ENCODE assay signal across 24 cellular contexts in the genomic region with DNA sequence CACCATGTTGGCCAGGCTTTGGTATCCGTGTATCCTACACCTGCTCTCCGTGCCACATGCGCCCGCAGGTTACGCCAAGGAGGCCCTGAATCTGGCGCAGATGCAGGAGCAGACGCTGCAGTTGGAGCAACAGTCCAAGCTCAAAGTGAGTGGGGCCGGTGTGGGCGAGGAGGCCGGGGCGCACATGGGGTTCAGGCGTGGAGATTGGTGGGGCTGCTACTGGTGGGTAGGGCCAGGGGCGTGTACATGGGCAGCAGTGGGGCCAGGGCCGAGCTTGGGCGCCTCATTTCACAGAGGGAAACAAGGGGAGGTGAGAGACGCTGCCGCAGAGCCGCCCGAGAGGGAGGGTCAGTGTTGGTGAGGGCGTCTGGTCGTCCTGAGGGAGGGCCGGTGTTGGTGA. TPM values are rescaled to one million over a fixed set of nuclear protein-coding genes. Genes with fewer than 3 reads are reported as not detected.
DNase-seq lines count a peak whose midpoint lies in the region; ATAC-seq, FAIRE-seq and TF ChIP-seq lines count a peak whose summit lies in the region.
"Had no signal": no experiment of that assay in that cellular context is flagged by ENCODE, and none has a peak within 500 bp of the region (broad histone marks: within the 10 kb centered on the region; RNA-seq: fewer than 3 reads in every experiment).

No MANE protein-coding gene starts in this region.

- DNase-seq in Right ventricle myocardium inferior (ENCODE audit: missing footprints) (peak; percentile 55), right atrium auricular region (ENCODE audit: low spot score) (no peak), K562 (ENCODE audit: extremely low read depth in 1 of 4, low spot score in 3 of 4) (no peak), neural crest cell (ENCODE audit: low read depth, low spot score) (no peak), NCI-H1417 treated with DMSO at 0.1 percent for 48 hours (lab: John Stamatoyannopoulos, UW) (no peak)
- no peak for DNase-seq in activated CD8-positive, alpha-beta memory T cell treated with anti-CD3 and anti-CD28 coated beads, Interleukin-2, amount 50 U/mL, for 4 hours
- DNase-seq in activated CD4-positive, alpha-beta T cell treated with anti-CD3 and anti-CD28 coated beads, Interleukin-2, amount 50 U/mL, for 1 hour: no peak
- DNase-seq: Caco-2; CD4-positive, CD25-positive, alpha-beta regulatory T cell; CD8-positive, alpha-beta T cell; DMS153; DND-41; H9 had no signal

- ATAC-seq in Right ventricle myocardium inferior (no peak), K562 (no peak)
- ATAC-seq: CD8-positive, alpha-beta T cell; GM23338; HCT116 had no signal

- FAIRE-seq in K562 (lab: Jason Lieb, UNC): no peak
- FAIRE-seq: A204.1, G401.6, GM12892, GM19239 had no signal

- no peak overlapping the region for H3K4me3 ChIP-seq in right atrium auricular region
- no peak overlapping the region for H3K4me3 ChIP-seq in K562
- H3K4me3 ChIP-seq: GM23338 had no signal

- TF ChIP-seq POLR2A in K562 (conservative IDR thresholded peaks at IDR 0.05): no peak

- no peak overlapping the region for H3K4me2 ChIP-seq in K562 (ENCODE audit: insufficient read depth, low read length)
- H3K4me2 ChIP-seq: GM23338 had no signal

- H3K27me3 ChIP-seq in right atrium auricular region: no peaks in the 10 kb centered on the region
- H3K27me3 ChIP-seq in K562 (ENCODE audit: control insufficient read depth in 2 of 2, insufficient read depth in 2 of 2, low read length in 2 of 2): no peaks in the 10 kb centered on the region; a peak in 1 of 5 replicates

- intact Hi-C loops in Right ventricle myocardium inferior (cut with DNase I) (no loop called here), K562 (cut with micrococcal nuclease) (no loop called here)

- peaks cover 9% of the 10 kb centered on the region for H3K36me3 Mint-ChIP-seq in neural crest cell (ENCODE audit: low read depth)

- in situ Hi-C loops in K562 (cut with MboI): no loop called here

- no peak overlapping the region for H3K27ac Mint-ChIP-seq in neural crest cell (ENCODE audit: unreplicated experiment)
- H3K27ac Mint-ChIP-seq: B cell; CD4-positive, CD25-positive, alpha-beta regulatory T cell; CD8-positive, alpha-beta T cell; GM23338; H9 had no signal

- CTCF ChIA-PET in K562 (lab: Yijun Ruan, JAX; ENCODE audit: low intra/inter-chr PET ratio): no interaction called here

- H3K4me1 ChIP-seq in right atrium auricular region (peaks cover 0 to 16% of the 10 kb centered on the region in 2 donors), K562 (replicated peaks in 1 of 2; ENCODE audit: control insufficient read depth in 2 of 2, insufficient read depth in 2 of 2, low read length in 2 of 2) (peaks cover 0 to 30% of the 10 kb centered on the region in 2 experiments; a peak in 3 of 5 replicates)

- no peak for TF ChIP-seq RAD21 in K562 (CRISPR knock-in tag; conservative IDR thresholded peaks at IDR 0.05 in 1 of 2, IDR thresholded peaks at IDR 0.05 in 1 of 2)

- H3K27me3 Mint-ChIP-seq in neural crest cell (ENCODE audit: low read depth): no peaks in the 10 kb centered on the region
- H3K27me3 Mint-ChIP-seq: B cell; CD4-positive, CD25-positive, alpha-beta regulatory T cell had no signal

- peaks cover 50% of the 10 kb centered on the region for H3K79me2 ChIP-seq in K562 (ENCODE audit: control insufficient read depth, insufficient read depth, low read length)

- TF ChIP-seq CTCF in right atrium auricular region (IDR thresholded peaks at IDR 0.05) (no peak), K562 (IDR thresholded peaks at IDR 0.05 in 2 of 3, conservative IDR thresholded peaks at IDR 0.05 in 1 of 3; ENCODE audit: insufficient read depth in 2 of 3, low read depth in 1 of 3, low read length in 3 of 3) (no peak), neural crest cell (conservative IDR thresholded peaks at IDR 0.05) (no peak)

- peak overlapping the region; percentile 15 for H3K4me3 Mint-ChIP-seq in neural crest cell
- H3K4me3 Mint-ChIP-seq: B cell; CD8-positive, alpha-beta T cell; GM23338; H9 had no signal

- POLR2A ChIA-PET in K562 (lab: Yijun Ruan, JAX): no interaction called here

- TF ChIP-seq EP300 in K562 (IDR thresholded peaks at IDR 0.05; ENCODE audit: low read length): no peak

- H3K9me1 ChIP-seq in K562 (ENCODE audit: control insufficient read depth, insufficient read depth, low read length): no peaks in the 10 kb centered on the region

- H4K20me1 ChIP-seq in K562 (replicated peaks; ENCODE audit: control insufficient read depth, insufficient read depth, low read length): no peaks in the 10 kb centered on the region; the same call in 1 of the 2 replicates

- no peak overlapping the region for H3K9ac ChIP-seq in K562 (ENCODE audit: insufficient read depth in 1 of 2, low read depth in 2 of 2, low read length in 2 of 2)

- no peaks in the 10 kb centered on the region for H3K9me3 Mint-ChIP-seq in neural crest cell
- H3K9me3 Mint-ChIP-seq: CD4-positive, CD25-positive, alpha-beta regulatory T cell; CD8-positive, alpha-beta T cell; GM23338; H9 had no signal

- BruUV-seq in K562 (replicated peaks; lab: Mats Ljungman, UMichigan): no TSS peak

- H3K27ac ChIP-seq in right atrium auricular region (no peak overlapping the region), K562 (ENCODE audit: extremely low read depth, low read depth, low read length) (no peak overlapping the region)
- H3K27ac ChIP-seq: 22Rv1, C4-2B had no signal

- WGBS in K562 (ENCODE audit: insufficient coverage, low coverage, missing lambda C conversion rate): 97% methylated on average over 22 of the region's 22 CpGs

- H3K9me3 ChIP-seq in right atrium auricular region (no peaks in the 10 kb centered on the region), K562 (replicated peaks; ENCODE audit: control insufficient read depth, insufficient read depth, low read depth, low read length) (no peaks in the 10 kb centered on the region)
- H3K9me3 ChIP-seq: Caco-2 had no signal

- peaks cover 35% of the 10 kb centered on the region for H3K36me3 ChIP-seq in right atrium auricular region
- peaks cover 61% of the 10 kb centered on the region for H3K36me3 ChIP-seq in K562 (ENCODE audit: control insufficient read depth, insufficient read depth, low read length)

- H2AFZ ChIP-seq in K562 (ENCODE audit: low read depth, low read length): no peak overlapping the region
- H2AFZ ChIP-seq: GM23338 had no signal

- peaks cover 9% of the 10 kb centered on the region for H3K4me1 Mint-ChIP-seq in neural crest cell
- H3K4me1 Mint-ChIP-seq: GM23338, H9 had no signal

RNA-seq across cellular contexts. Expression of gene ATAD3B, which starts 5.6 kb away (rescaled TPM):
- total RNA-seq in Right ventricle myocardium inferior: 9.0 TPM
- total RNA-seq in right atrium auricular region: 1 to 10 TPM; 2.7 to 5.7 TPM
- total RNA-seq in K562 (2011; cell fraction: chromatin; rRNA removed; ENCODE audit: low replicate concordance): 197 and 522 TPM in 2 replicates
- total RNA-seq in K562 (2011; cell fraction: nucleolus; rRNA removed): 417 and 489 TPM in 2 replicates
- total RNA-seq in K562 (2011; cell fraction: nucleoplasm; rRNA removed): 246 and 263 TPM in 2 replicates
- 106 and 126 TPM in 2 replicates for total RNA-seq in K562 (2014; rRNA removed)
- 10.3 and 15.6 TPM in 2 replicates for total RNA-seq in K562 (2014; rRNA removed; fragmentation: Illumina TruSeq; extraction: Trizol)
- 43.2 and 45.2 TPM in 2 replicates for total RNA-seq in K562 (2015; rRNA removed; fragmentation: Illumina TruSeq; extraction: Trizol)
- 92.0 and 93.4 TPM in 2 replicates for total RNA-seq in K562 (2021)
- polyA plus RNA-seq in K562 (2011; rRNA removed): 27.7 and 27.9 TPM in 2 replicates
- polyA plus RNA-seq in K562 (2011; cell fraction: cytosol; rRNA removed): 18.3 and 42.9 TPM in 2 replicates
- 168 and 341 TPM in 2 replicates for polyA plus RNA-seq in K562 (2011; cell fraction: nucleus; rRNA removed)
- 31.9 and 52.8 TPM in 2 replicates for polyA plus RNA-seq in K562 (2012)
- polyA plus RNA-seq in K562 (2014; fragmentation: Illumina TruSeq; extraction: Trizol): 18.9 and 42.2 TPM in 2 replicates
- polyA plus RNA-seq in K562 (2014; fragmentation: Nextera tagmentation; extraction: Ambion mirVana): under 1 TPM; 0.07 to 0.77 TPM
- polyA plus RNA-seq in K562 (2014; rRNA removed): 113 and 117 TPM in 2 replicates
- polyA minus RNA-seq in K562 (2011; rRNA and poly(A)+ RNA removed): 6.7 and 14.8 TPM in 2 replicates
- polyA minus RNA-seq in K562 (2011; cell fraction: cytosol; rRNA and poly(A)+ RNA removed): 23.6 and 41.7 TPM in 2 replicates
- polyA minus RNA-seq in K562 (2011; cell fraction: nucleus; rRNA and poly(A)+ RNA removed): 44.3 and 53.4 TPM in 2 replicates
- 45.1 and 50.0 TPM in 2 replicates for total RNA-seq in neural crest cell

RNA-seq across cellular contexts. Expression of gene ATAD3C, which starts 27.7 kb away (rescaled TPM):
- total RNA-seq in Right ventricle myocardium inferior (1.8 TPM), right atrium auricular region (1 to 10 TPM; 1.4 to 2.8 TPM), K562 (2014; rRNA removed) (not detected in 2 replicates), K562 (2014; rRNA removed; fragmentation: Illumina TruSeq; extraction: Trizol) (not detected in 2 replicates), K562 (2015; rRNA removed; fragmentation: Illumina TruSeq; extraction: Trizol) (not detected in 2 replicates), K562 (2021) (0.18 and 0.60 TPM in 2 replicates), neural crest cell (0.23 and 0.41 TPM in 2 replicates)
- 0.21 TPM in 1 of 2 replicates, not detected in the other for total RNA-seq in K562 (2011; cell fraction: chromatin; rRNA removed; ENCODE audit: low replicate concordance)
- total RNA-seq in K562 (2011; cell fraction: nucleolus; rRNA removed): under 0.01 and 0.13 TPM in 2 replicates
- 0.07 and 0.23 TPM in 2 replicates for total RNA-seq in K562 (2011; cell fraction: nucleoplasm; rRNA removed)
- polyA plus RNA-seq in K562 (2011; rRNA removed) (0.03 and 0.04 TPM in 2 replicates), K562 (2014; fragmentation: Illumina TruSeq; extraction: Trizol) (not detected in 2 replicates), K562 (2014; fragmentation: Nextera tagmentation; extraction: Ambion mirVana) (not detected), K562 (2014; rRNA removed) (not detected in 2 replicates)
- polyA plus RNA-seq in K562 (2011; cell fraction: cytosol; rRNA removed): 0.09 and 0.16 TPM in 2 replicates
- 0.10 and 0.21 TPM in 2 replicates for polyA plus RNA-seq in K562 (2011; cell fraction: nucleus; rRNA removed)
- 0.05 and 0.39 TPM in 2 replicates for polyA plus RNA-seq in K562 (2012)
- not detected in 2 replicates for polyA minus RNA-seq in K562 (2011; rRNA and poly(A)+ RNA removed)
- not detected in 2 replicates for polyA minus RNA-seq in K562 (2011; cell fraction: cytosol; rRNA and poly(A)+ RNA removed)
- polyA minus RNA-seq in K562 (2011; cell fraction: nucleus; rRNA and poly(A)+ RNA removed): 0.11 TPM in 1 of 2 replicates, not detected in the other
- total RNA-seq: H4 had no signal
- polyA plus RNA-seq: AG04450 had no signal

RNA-seq across cellular contexts. Expression of gene ATAD3A, which starts 34.8 kb away (rescaled TPM):
- total RNA-seq in Right ventricle myocardium inferior: 17.9 TPM
- 10 to 100 TPM; 15.6 to 18.6 TPM for total RNA-seq in right atrium auricular region
- 54.7 and 190 TPM in 2 replicates for total RNA-seq in K562 (2011; cell fraction: chromatin; rRNA removed; ENCODE audit: low replicate concordance)
- total RNA-seq in K562 (2011; cell fraction: nucleolus; rRNA removed): 155 and 182 TPM in 2 replicates
- 64.8 and 77.4 TPM in 2 replicates for total RNA-seq in K562 (2011; cell fraction: nucleoplasm; rRNA removed)
- total RNA-seq in K562 (2014; rRNA removed): 173 and 183 TPM in 2 replicates
- 18.6 and 20.2 TPM in 2 replicates for total RNA-seq in K562 (2014; rRNA removed; fragmentation: Illumina TruSeq; extraction: Trizol)
- 80.1 and 87.1 TPM in 2 replicates for total RNA-seq in K562 (2015; rRNA removed; fragmentation: Illumina TruSeq; extraction: Trizol)
- 151 and 167 TPM in 2 replicates for total RNA-seq in K562 (2021)
- polyA plus RNA-seq in K562 (2011; rRNA removed): 36.7 and 40.8 TPM in 2 replicates
- 47.1 and 118 TPM in 2 replicates for polyA plus RNA-seq in K562 (2011; cell fraction: cytosol; rRNA removed)
- 98.3 and 162 TPM in 2 replicates for polyA plus RNA-seq in K562 (2011; cell fraction: nucleus; rRNA removed)
- 69.9 and 90.0 TPM in 2 replicates for polyA plus RNA-seq in K562 (2012)
- 29.2 and 90.5 TPM in 2 replicates for polyA plus RNA-seq in K562 (2014; fragmentation: Illumina TruSeq; extraction: Trizol)
- polyA plus RNA-seq in K562 (2014; fragmentation: Nextera tagmentation; extraction: Ambion mirVana): 1 to 10 TPM in 1 of 2 experiments, under 1 TPM in 1; 0.10 to 1.0 TPM
- polyA plus RNA-seq in K562 (2014; rRNA removed): 123 and 131 TPM in 2 replicates
- 14.9 and 33.5 TPM in 2 replicates for polyA minus RNA-seq in K562 (2011; rRNA and poly(A)+ RNA removed)
- 50.2 and 62.0 TPM in 2 replicates for polyA minus RNA-seq in K562 (2011; cell fraction: cytosol; rRNA and poly(A)+ RNA removed)
- polyA minus RNA-seq in K562 (2011; cell fraction: nucleus; rRNA and poly(A)+ RNA removed): 28.4 and 31.9 TPM in 2 replicates
- total RNA-seq in neural crest cell: 54.4 and 58.0 TPM in 2 replicates

RNA-seq across cellular contexts. Expression of gene VWA1, which starts 41.7 kb away (rescaled TPM):
- total RNA-seq in Right ventricle myocardium inferior: 20.5 TPM
- 10 to 100 TPM; 13.0 to 15.2 TPM for total RNA-seq in right atrium auricular region
- 0.76 and 5.5 TPM in 2 replicates for total RNA-seq in K562 (2011; cell fraction: chromatin; rRNA removed; ENCODE audit: low replicate concordance)
- 5.1 and 7.2 TPM in 2 replicates for total RNA-seq in K562 (2011; cell fraction: nucleolus; rRNA removed)
- 1.9 and 3.4 TPM in 2 replicates for total RNA-seq in K562 (2011; cell fraction: nucleoplasm; rRNA removed)
- 4.0 and 4.6 TPM in 2 replicates for total RNA-seq in K562 (2014; rRNA removed)
- total RNA-seq in K562 (2014; rRNA removed; fragmentation: Illumina TruSeq; extraction: Trizol): 0.03 and 0.04 TPM in 2 replicates
- total RNA-seq in K562 (2015; rRNA removed; fragmentation: Illumina TruSeq; extraction: Trizol): 0.98 and 1.2 TPM in 2 replicates
- total RNA-seq in K562 (2021): 6.4 and 7.1 TPM in 2 replicates
- polyA plus RNA-seq in K562 (2011; rRNA removed): 0.85 and 1.6 TPM in 2 replicates
- 1.3 and 7.5 TPM in 2 replicates for polyA plus RNA-seq in K562 (2011; cell fraction: cytosol; rRNA removed)
- 3.0 and 6.5 TPM in 2 replicates for polyA plus RNA-seq in K562 (2011; cell fraction: nucleus; rRNA removed)
- polyA plus RNA-seq in K562 (2012): 3.8 and 6.1 TPM in 2 replicates
- polyA plus RNA-seq in K562 (2014; fragmentation: Illumina TruSeq; extraction: Trizol): 0.16 and 0.84 TPM in 2 replicates
- polyA plus RNA-seq in K562 (2014; fragmentation: Nextera tagmentation; extraction: Ambion mirVana): under 1 TPM; 0.01 to 0.06 TPM
- 2.6 and 3.0 TPM in 2 replicates for polyA plus RNA-seq in K562 (2014; rRNA removed)
- 0.42 and 0.69 TPM in 2 replicates for polyA minus RNA-seq in K562 (2011; rRNA and poly(A)+ RNA removed)
- 2.0 and 2.4 TPM in 2 replicates for polyA minus RNA-seq in K562 (2011; cell fraction: cytosol; rRNA and poly(A)+ RNA removed)
- polyA minus RNA-seq in K562 (2011; cell fraction: nucleus; rRNA and poly(A)+ RNA removed): 2.7 and 4.3 TPM in 2 replicates
- total RNA-seq in neural crest cell: 8.9 and 9.6 TPM in 2 replicates
- total RNA-seq: B cell; CD4-positive, CD25-positive, alpha-beta regulatory T cell; CD8-positive, alpha-beta T cell had no signal
- polyA plus RNA-seq: CD4-positive, CD25-positive, alpha-beta regulatory T cell had no signal

RNA-seq across cellular contexts. Expression of gene ANKRD65, which starts 56.1 kb away (rescaled TPM):
- total RNA-seq in Right ventricle myocardium inferior (3.0 TPM), right atrium auricular region (1 to 10 TPM; 2.2 to 2.4 TPM), K562 (2014; rRNA removed) (not detected in 2 replicates), K562 (2014; rRNA removed; fragmentation: Illumina TruSeq; extraction: Trizol) (not detected in 2 replicates), K562 (2015; rRNA removed; fragmentation: Illumina TruSeq; extraction: Trizol) (not detected in 2 replicates), K562 (2021) (not detected in 2 replicates), neural crest cell (0.66 and 0.89 TPM in 2 replicates)
- not detected in 2 replicates for total RNA-seq in K562 (2011; cell fraction: chromatin; rRNA removed; ENCODE audit: low replicate concordance)
- not detected in 2 replicates for total RNA-seq in K562 (2011; cell fraction: nucleolus; rRNA removed)
- total RNA-seq in K562 (2011; cell fraction: nucleoplasm; rRNA removed): 0.37 TPM in 1 of 2 replicates, not detected in the other
- polyA plus RNA-seq in K562 (2011; rRNA removed) (not detected in 2 replicates), K562 (2014; fragmentation: Illumina TruSeq; extraction: Trizol) (not detected in 2 replicates), K562 (2014; fragmentation: Nextera tagmentation; extraction: Ambion mirVana) (not detected), K562 (2014; rRNA removed) (not detected in 2 replicates)
- not detected in 2 replicates for polyA plus RNA-seq in K562 (2011; cell fraction: cytosol; rRNA removed)
- polyA plus RNA-seq in K562 (2011; cell fraction: nucleus; rRNA removed): not detected in 2 replicates
- 0.11 TPM in 1 of 2 replicates, not detected in the other for polyA plus RNA-seq in K562 (2012)
- polyA minus RNA-seq in K562 (2011; rRNA and poly(A)+ RNA removed): not detected in 2 replicates
- polyA minus RNA-seq in K562 (2011; cell fraction: cytosol; rRNA and poly(A)+ RNA removed): not detected in 2 replicates
- not detected in 2 replicates for polyA minus RNA-seq in K562 (2011; cell fraction: nucleus; rRNA and poly(A)+ RNA removed)
- total RNA-seq: B cell; CD4-positive, CD25-positive, alpha-beta regulatory T cell; CD8-positive, alpha-beta T cell; H4 had no signal
